Comparison of ENCODE assay signal across 37 cellular contexts in the genomic region with DNA sequence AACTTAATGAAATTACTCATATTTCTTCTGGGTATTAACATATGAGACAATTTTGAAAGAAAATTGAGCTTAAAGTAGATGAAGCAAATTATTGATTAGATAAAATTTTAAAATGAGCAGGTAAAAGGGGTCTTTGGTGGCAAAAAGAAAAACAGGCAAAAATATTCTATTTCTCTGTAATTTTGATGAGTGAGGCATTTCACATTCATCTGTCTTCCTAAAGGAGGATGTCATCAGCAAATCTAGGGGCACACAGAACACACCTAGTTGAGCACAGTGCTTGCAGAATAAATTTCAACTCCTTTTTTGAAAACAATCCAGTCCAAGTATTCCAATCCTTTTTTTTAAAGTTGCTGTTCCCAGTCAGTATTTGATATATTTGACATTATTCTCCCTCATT. TPM values are rescaled to one million over a fixed set of nuclear protein-coding genes. Genes with fewer than 3 reads are reported as not detected.
"Had no signal": no experiment of that assay in that cellular context is flagged by ENCODE, and none has a peak within 500 bp of the region (broad histone marks: within the 10 kb centered on the region; RNA-seq: fewer than 3 reads in every experiment).

No MANE protein-coding gene starts in this region.

- ATAC-seq: activated naive CD4-positive, alpha-beta T cell treated with anti-CD3 and anti-CD28 coated beads, Interleukin-2, amount 50 U/mL, for 72 hours; activated naive CD8-positive, alpha-beta T cell treated with anti-CD3 and anti-CD28 coated beads, Interleukin-2, amount 50 U/mL, for 24 hours; activated T-cell treated with anti-CD3 and anti-CD28 coated beads, Interleukin-2, amount 50 U/mL, for 4 hours; activated T-cell treated with anti-CD3 and anti-CD28 coated beads, Interleukin-2, amount 50 U/mL, for 72 hours; activated T-helper 17 cell treated with anti-CD3 and anti-CD28 coated beads, Interleukin-2, amount 50 U/mL, for 72 hours; body of pancreas had no signal

- H3K36me3 ChIP-seq: adrenal gland, brain microvascular endothelial cell, breast epithelium had no signal

- DNase-seq: activated effector memory CD4-positive, alpha-beta T cell treated with anti-CD3 and anti-CD28 coated beads, Interleukin-2, amount 50 U/mL, for 16 hours; activated effector memory CD4-positive, alpha-beta T cell treated with Interleukin-2 at 50 U/mL for 16 hours; activated gamma-delta T cell; activated gamma-delta T cell treated with Interleukin-2 at 50 U/mL for 16 hours; activated naive CD4-positive, alpha-beta T cell; activated naive CD4-positive, alpha-beta T cell treated with anti-CD3 and anti-CD28 coated beads for 36 hours; activated naive CD4-positive, alpha-beta T cell treated with anti-CD3 and anti-CD28 coated beads, Interleukin-2, amount 10 ng/mL, durations not matched to agents 7 days and 5 days; activated naive CD4-positive, alpha-beta T cell treated with anti-CD3 and anti-CD28 coated beads, Interleukin-2, amount 50 U/mL, for 16 hours; activated naive CD4-positive, alpha-beta T cell treated with Interleukin-2 at 50 U/mL for 16 hours; activated naive CD8-positive, alpha-beta T cell treated with anti-CD3 and anti-CD28 coated beads for 36 hours; activated naive CD8-positive, alpha-beta T cell treated with anti-CD3 and anti-CD28 coated beads, Interleukin-2, amount 10 ng/mL, durations not matched to agents 7 days and 5 days; activated naive CD8-positive, alpha-beta T cell treated with anti-CD3 and anti-CD28 coated beads, Interleukin-2, amount 50 U/mL, for 24 hours; activated T-cell treated with anti-CD3 and anti-CD28 coated beads, Interleukin-2, amount 50 U/mL, for 1 hour; activated T-cell treated with anti-CD3 and anti-CD28 coated beads, Interleukin-2, amount 50 U/mL, for 24 hours; activated T-cell treated with anti-CD3 and anti-CD28 coated beads, Interleukin-2, amount 50 U/mL, for 4 hours; activated T-cell treated with anti-CD3 and anti-CD28 coated beads, Interleukin-2, amount 50 U/mL, for 48 hours; activated T-cell treated with anti-CD3 and anti-CD28 coated beads, Interleukin-2, amount 50 U/mL, for 72 hours; adrenal gland; amniotic stem cell; amygdala; anterior cingulate cortex; aorta; body of pancreas; brain microvascular endothelial cell; caudate nucleus; central memory CD4-positive, alpha-beta T cell; cerebellar nuclear complex had no signal

- H3K27me3 ChIP-seq: adrenal gland, ascending aorta, body of pancreas, brain microvascular endothelial cell, breast epithelium, cardiac muscle cell had no signal

- H3K27ac ChIP-seq: adrenal gland, ascending aorta, body of pancreas, brain microvascular endothelial cell, breast epithelium, cardiac muscle cell had no signal

- H3K4me1 ChIP-seq: ascending aorta, breast epithelium had no signal

- FAIRE-seq: astrocyte, bronchial epithelial cell had no signal

- H3K4me3 ChIP-seq: adrenal gland, ascending aorta, body of pancreas, breast epithelium, cardiac muscle cell had no signal

RNA-seq across cellular contexts. Expression of gene ALDOB, which starts 20.7 kb away (rescaled TPM):
- total RNA-seq: activated naive CD4-positive, alpha-beta T cell treated with anti-CD3 and anti-CD28 coated beads for 36 hours; activated naive CD4-positive, alpha-beta T cell treated with anti-CD3 and anti-CD28 coated beads, Interleukin-2, amount 50 U/mL, for 72 hours; activated naive CD8-positive, alpha-beta T cell treated with anti-CD3 and anti-CD28 coated beads for 36 hours; activated naive CD8-positive, alpha-beta T cell treated with anti-CD3 and anti-CD28 coated beads, Interleukin-2, amount 10 ng/mL, durations not matched to agents 7 days and 5 days; activated T-cell treated with anti-CD3 and anti-CD28 coated beads, Interleukin-2, amount 50 U/mL, for 72 hours; activated T-helper 1 cell treated with anti-CD3 and anti-CD28 coated beads, Interleukin-12 subunit alpha, Interleukin-12 subunit beta, Interleukin-2, Interleukin-4 antibody, amounts not matched to agents 30 ng/mL and 10 ng/mL and 1 ng/mL, durations not matched to agents 14 hours and 24 hours and 36 hours; activated T-helper 17 cell treated with anti-CD3 and anti-CD28 coated beads, Interleukin-2, amount 50 U/mL, for 72 hours; activated T-helper 2 cell treated with anti-CD3 and anti-CD28 coated beads, Interferon-gamma antibody, Interleukin-2, Interleukin-4, amounts not matched to agents 10 μg/mL and 5 μg/mL and 100 μg/mL, durations not matched to agents 14 hours and 24 hours and 36 hours; aorta; astrocyte; bronchial epithelial cell; cardiac muscle cell had no signal

RNA-seq across cellular contexts. Expression of gene BAAT, which starts 30.0 kb away (rescaled TPM):
- total RNA-seq: activated naive CD4-positive, alpha-beta T cell treated with anti-CD3 and anti-CD28 coated beads for 36 hours; activated naive CD4-positive, alpha-beta T cell treated with anti-CD3 and anti-CD28 coated beads, Interleukin-2, amount 50 U/mL, for 72 hours; activated naive CD8-positive, alpha-beta T cell treated with anti-CD3 and anti-CD28 coated beads, Interleukin-2, amount 10 ng/mL, durations not matched to agents 7 days and 5 days; activated T-helper 2 cell treated with anti-CD3 and anti-CD28 coated beads, Interferon-gamma antibody, Interleukin-2, Interleukin-4, amounts not matched to agents 10 μg/mL and 5 μg/mL and 100 μg/mL, durations not matched to agents 14 hours and 24 hours and 36 hours; aorta; cardiac muscle cell; cerebellum had no signal
- polyA plus RNA-seq: aorta, cardiac muscle cell had no signal
